In genomic region chr10:51010977-51011376, GRCh38 we compare ENCODE assay signal across 8 cellular contexts.
DNase-seq lines count a peak whose midpoint lies in the region; ATAC-seq and TF ChIP-seq lines count a peak whose summit lies in the region.

No MANE protein-coding gene starts in this region.

- H3K4me1 Mint-ChIP-seq in osteocyte (ENCODE audit: unreplicated experiment), result peaks cover 16% of the 10 kb centered on the region
- H3K4me1 Mint-ChIP-seq in activated naive CD8-positive, alpha-beta T cell treated with anti-CD3 and anti-CD28 coated beads, Interleukin-2, amount 50 U/mL, for 24 hours, result peaks cover 5% of the 10 kb centered on the region

- no peak overlapping the region for H3K27ac ChIP-seq in HEK293 (ENCODE audit: extremely low read depth, low read depth, low read length)

- CTCF ChIA-PET in HEK293 (lab: Yijun Ruan, JAX), result interaction anchor here (0.6 to 0.9 kb wide), 4 partner anchors 21 to 52 kb away, joined by 3 read pairs; no protein-coding TSS in a partner anchor

- TF ChIP-seq CTCF in HEK293 (tag by site-specific recombination; IDR thresholded peaks at IDR 0.05) (no peak), epithelial cell of esophagus (IDR thresholded peaks at IDR 0.05; ENCODE audit: insufficient read depth, low read depth, low read length, missing control alignments) (peak; percentile 80), osteocyte (IDR thresholded peaks at IDR 0.05) (peak; percentile 74)

- no peaks in the 10 kb centered on the region for H3K4me1 ChIP-seq in HEK293 (ENCODE audit: control insufficient read depth, insufficient read depth, low read length)

- DNase-seq in SKM-1 treated with dmso at 0.1 percent for 144 hours (lab: John Stamatoyannopoulos, UW; ENCODE audit: unreplicated experiment), result peak; percentile 29
- no peak for DNase-seq in SKM-1 (lab: John Stamatoyannopoulos, UW; ENCODE audit: unreplicated experiment)
- peak; percentile 29 for DNase-seq in NCI-H69 (lab: John Stamatoyannopoulos, UW)
- DNase-seq in epithelial cell of esophagus (ENCODE audit: low read depth), result peak; percentile 52
- DNase-seq in osteocyte (ENCODE audit: extremely low spot score, unreplicated experiment), result no peak
- DNase-seq in NCI-H1092 (lab: John Stamatoyannopoulos, UW), result no peak
- no peak for DNase-seq in activated naive CD8-positive, alpha-beta T cell treated with anti-CD3 and anti-CD28 coated beads, Interleukin-2, amount 50 U/mL, for 24 hours

- H3K4me3 ChIP-seq in HEK293 (ENCODE audit: low read depth, low read length) (no peak overlapping the region), epithelial cell of esophagus (ENCODE audit: low read length) (no peak overlapping the region)

- H3K4me3 Mint-ChIP-seq in osteocyte (ENCODE audit: unreplicated experiment), result no peak overlapping the region
- H3K4me3 Mint-ChIP-seq in activated naive CD8-positive, alpha-beta T cell treated with anti-CD3 and anti-CD28 coated beads, Interleukin-2, amount 50 U/mL, for 24 hours, result no peak overlapping the region

- H3K27me3 Mint-ChIP-seq in osteocyte (ENCODE audit: unreplicated experiment), result peaks cover 2% of the 10 kb centered on the region
- H3K27me3 Mint-ChIP-seq in activated naive CD8-positive, alpha-beta T cell treated with anti-CD3 and anti-CD28 coated beads, Interleukin-2, amount 50 U/mL, for 24 hours, result peaks cover 10% of the 10 kb centered on the region

- H3K36me3 Mint-ChIP-seq in osteocyte (ENCODE audit: unreplicated experiment), result no peaks in the 10 kb centered on the region
- no peaks in the 10 kb centered on the region for H3K36me3 Mint-ChIP-seq in activated naive CD8-positive, alpha-beta T cell treated with anti-CD3 and anti-CD28 coated beads, Interleukin-2, amount 50 U/mL, for 24 hours (ENCODE audit: low read depth)

- POLR2A ChIA-PET in HEK293 (lab: Yijun Ruan, JAX), result no interaction called here

- H3K9me3 Mint-ChIP-seq in osteocyte (ENCODE audit: unreplicated experiment), result no peaks in the 10 kb centered on the region
- no peaks in the 10 kb centered on the region for H3K9me3 Mint-ChIP-seq in activated naive CD8-positive, alpha-beta T cell treated with anti-CD3 and anti-CD28 coated beads, Interleukin-2, amount 50 U/mL, for 24 hours

- no peak overlapping the region for H3K27ac Mint-ChIP-seq in osteocyte (ENCODE audit: unreplicated experiment)
- H3K27ac Mint-ChIP-seq in activated naive CD8-positive, alpha-beta T cell treated with anti-CD3 and anti-CD28 coated beads, Interleukin-2, amount 50 U/mL, for 24 hours, result no peak overlapping the region

- H3K36me3 ChIP-seq in HEK293 (ENCODE audit: control insufficient read depth in 2 of 2, insufficient read depth in 1 of 2, low read length in 2 of 2), result no peaks in the 10 kb centered on the region

- no peaks in the 10 kb centered on the region for H3K9me3 ChIP-seq in HEK293 (ENCODE audit: control insufficient read depth, insufficient read depth, low read depth, low read length)

- ATAC-seq in activated naive CD8-positive, alpha-beta T cell treated with anti-CD3 and anti-CD28 coated beads, Interleukin-2, amount 50 U/mL, for 24 hours, result no peak

TF ChIP-seq in HEK293, 187 proteins besides CTCF, POLR2A, EP300 and RAD21:
- TF ChIP-seq IKZF3 (tag by site-specific recombination; IDR thresholded peaks at IDR 0.05) (peak; percentile 18; the same call in 1 of the 2 replicates), ZNF132 (tag by site-specific recombination; IDR thresholded peaks at IDR 0.05; ENCODE audit: borderline replicate concordance) (no peak), ZNF654 (tag by site-specific recombination; IDR thresholded peaks at IDR 0.05; ENCODE audit: low read depth) (peak; percentile 50)

Comparison
In these comparisons a context has a peak if more than half of its experiments do, and no peak if none do; other contexts are left out.
1. DNase-seq: peak in SKM-1 treated with dmso at 0.1 percent for 144 hours (single experiment), NCI-H69 (single experiment) and epithelial cell of esophagus (single experiment); none in SKM-1 (single experiment), osteocyte (single experiment), NCI-H1092 (single experiment) and activated naive CD8-positive, alpha-beta T cell treated with anti-CD3 and anti-CD28 coated beads, Interleukin-2, amount 50 U/mL, for 24 hours (single experiment).